8 cellular contexts compared by ENCODE assay signal in genomic region chr6:35496036-35496850, GRCh38. TPM values are rescaled to one million over a fixed set of nuclear protein-coding genes. Genes with fewer than 3 reads are reported as not detected.
A peak's percentile ranks its signal among the peaks of the same experiment; 100 is the strongest.
DNase-seq lines count a peak whose midpoint lies in the region; ATAC-seq and TF ChIP-seq lines count a peak whose summit lies in the region.

No MANE protein-coding gene starts in this region.

- WGBS in liver: 7% methylated on average over 64 of the region's 64 CpGs

- H3K27me3 Mint-ChIP-seq in type B pancreatic cell: peaks cover 4% of the 10 kb centered on the region

- H3K27ac Mint-ChIP-seq in type B pancreatic cell: peak overlapping the region; percentile 90

- H3K79me2 ChIP-seq in Karpas-422 (ENCODE audit: low read length): no peaks in the 10 kb centered on the region

- DNase-seq in Karpas-422 (no peak), cardiac fibroblast (ENCODE audit: low read depth in 2 of 2) (peak in 1 of 2 donors; percentile 54), type B pancreatic cell (ENCODE audit: extremely low spot score, unreplicated experiment) (no peak), NCI-H2196 (lab: John Stamatoyannopoulos, UW; ENCODE audit: unreplicated experiment) (no peak), SIG-M5 treated with dmso at 0.1 percent for 504 hours (lab: John Stamatoyannopoulos, UW; ENCODE audit: unreplicated experiment) (no peak)

- H3K27ac ChIP-seq in C4-2B (peak overlapping the region; percentile 97), Karpas-422 (ENCODE audit: low read length) (no peak overlapping the region), liver (ENCODE audit: low read depth in 1 of 2, low read length in 2 of 2) (peak overlapping the region; percentile 28 to 81)

- no peaks in the 10 kb centered on the region for H3K27me3 ChIP-seq in Karpas-422 (ENCODE audit: low read length)
- no peaks in the 10 kb centered on the region for H3K27me3 ChIP-seq in liver (ENCODE audit: control insufficient read depth in 4 of 4, insufficient read depth in 4 of 4, low read length in 3 of 4)

- H3K9me3 ChIP-seq in Karpas-422 (ENCODE audit: low read length) (no peaks in the 10 kb centered on the region), liver (ENCODE audit: control insufficient read depth in 4 of 4, low read length in 3 of 4) (no peaks in the 10 kb centered on the region)

- H3K4me1 Mint-ChIP-seq in type B pancreatic cell (ENCODE audit: unreplicated experiment): peaks cover 49% of the 10 kb centered on the region

- H3K36me3 ChIP-seq in Karpas-422 (ENCODE audit: insufficient read depth, low read length): no peaks in the 10 kb centered on the region
- H3K36me3 ChIP-seq in liver (ENCODE audit: control insufficient read depth in 4 of 4, insufficient read depth in 3 of 4, low read depth in 1 of 4, low read length in 3 of 4): no peaks in the 10 kb centered on the region

- no peak overlapping the region for H2AFZ ChIP-seq in Karpas-422 (ENCODE audit: low read length)

- 0 out of 2 replicates have a peak, but pooled peaks cover 4% of the 10 kb centered on the region for H4K20me1 ChIP-seq in Karpas-422 (ENCODE audit: insufficient read depth, low read depth, low read length)

- H3K9me3 Mint-ChIP-seq in type B pancreatic cell: no peaks in the 10 kb centered on the region

- no peak for TF ChIP-seq RAD21 in liver (IDR thresholded peaks at IDR 0.05)

- H3K9me2 ChIP-seq in Karpas-422 (replicated peaks; ENCODE audit: insufficient read depth, low read length): no peaks in the 10 kb centered on the region

- ATAC-seq in HG02588 (IDR thresholded peaks at IDR 0.05; ENCODE audit: unreplicated experiment): no peak

- peak overlapping the region; percentile 61 for H3K4me2 ChIP-seq in Karpas-422 (ENCODE audit: low read depth, low read length, poor library complexity, severe bottlenecking)

- H3K4me3 ChIP-seq in Karpas-422 (ENCODE audit: low read length): peak overlapping the region; percentile 61; the same call in 1 of the 2 replicates
- H3K4me3 ChIP-seq in cardiac fibroblast (replicated peaks in 1 of 2; ENCODE audit: low read depth in 2 of 2, low read length in 2 of 2): peak overlapping the region; percentile 65 to 79
- peak overlapping the region; percentile 44 to 88 (median 65) for H3K4me3 ChIP-seq in liver (ENCODE audit: low read depth in 1 of 3, low read length in 3 of 3)

- H3K9ac ChIP-seq in Karpas-422 (ENCODE audit: low read length) (0 out of 2 replicates have a peak overlapping the region, but pooled peaks have one; percentile 20), liver (ENCODE audit: low read depth in 1 of 2, low read length in 2 of 2) (peak overlapping the region; percentile 23 to 40)

- H3K36me3 Mint-ChIP-seq in type B pancreatic cell: no peaks in the 10 kb centered on the region

- no peak for TF ChIP-seq CTCF in C4-2B (conservative IDR thresholded peaks at IDR 0.05)
- no peak for TF ChIP-seq CTCF in cardiac fibroblast (IDR thresholded peaks at IDR 0.05; ENCODE audit: low read depth, low read length)
- TF ChIP-seq CTCF in liver (IDR thresholded peaks at IDR 0.05; ENCODE audit: low read depth, low read length, missing input control): no peak
- TF ChIP-seq CTCF in type B pancreatic cell (conservative IDR thresholded peaks at IDR 0.05): no peak

- peaks cover 3% of the 10 kb centered on the region; the same call in 1 of the 2 replicates for H3K4me1 ChIP-seq in Karpas-422 (ENCODE audit: low read length)
- peaks cover 9 to 32% (median 17%) of the 10 kb centered on the region in 4 donors for H3K4me1 ChIP-seq in liver (ENCODE audit: control insufficient read depth in 4 of 4, insufficient read depth in 4 of 4, low read length in 3 of 4)

- peak overlapping the region; percentile 92 for H3K4me3 Mint-ChIP-seq in type B pancreatic cell

TF ChIP-seq in liver, 16 proteins besides CTCF, POLR2A, EP300 and RAD21:
- TF ChIP-seq, protein P1, sequence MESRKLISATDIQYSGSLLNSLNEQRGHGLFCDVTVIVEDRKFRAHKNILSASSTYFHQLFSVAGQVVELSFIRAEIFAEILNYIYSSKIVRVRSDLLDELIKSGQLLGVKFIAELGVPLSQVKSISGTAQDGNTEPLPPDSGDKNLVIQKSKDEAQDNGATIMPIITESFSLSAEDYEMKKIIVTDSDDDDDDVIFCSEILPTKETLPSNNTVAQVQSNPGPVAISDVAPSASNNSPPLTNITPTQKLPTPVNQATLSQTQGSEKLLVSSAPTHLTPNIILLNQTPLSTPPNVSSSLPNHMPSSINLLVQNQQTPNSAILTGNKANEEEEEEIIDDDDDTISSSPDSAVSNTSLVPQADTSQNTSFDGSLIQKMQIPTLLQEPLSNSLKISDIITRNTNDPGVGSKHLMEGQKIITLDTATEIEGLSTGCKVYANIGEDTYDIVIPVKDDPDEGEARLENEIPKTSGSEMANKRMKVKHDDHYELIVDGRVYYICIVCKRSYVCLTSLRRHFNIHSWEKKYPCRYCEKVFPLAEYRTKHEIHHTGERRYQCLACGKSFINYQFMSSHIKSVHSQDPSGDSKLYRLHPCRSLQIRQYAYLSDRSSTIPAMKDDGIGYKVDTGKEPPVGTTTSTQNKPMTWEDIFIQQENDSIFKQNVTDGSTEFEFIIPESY (IDR thresholded peaks at IDR 0.05): no peak

RNA-seq across cellular contexts. Expression of gene TEAD3, which starts 0.6 kb away (rescaled TPM):
- not detected in 2 replicates for total RNA-seq in Karpas-422 (2014; rRNA removed; shearing (Covaris generic); ENCODE audit: low replicate concordance)
- 1 to 10 TPM; 1.9 to 5.8 TPM for total RNA-seq in liver
- 1 to 10 TPM; 3.3 to 6.8 TPM for polyA plus RNA-seq in liver
- 49.8 and 109 TPM in 2 replicates for total RNA-seq in type B pancreatic cell (ENCODE audit: low replicate concordance)

RNA-seq across cellular contexts. Expression of gene TULP1, which starts 16.5 kb away (rescaled TPM):
- not detected in 2 replicates for total RNA-seq in Karpas-422 (2014; rRNA removed; shearing (Covaris generic); ENCODE audit: low replicate concordance)
- not detected for total RNA-seq in liver
- not detected for polyA plus RNA-seq in liver
- total RNA-seq in type B pancreatic cell (ENCODE audit: low replicate concordance): 0.14 TPM in 1 of 2 replicates, not detected in the other

RNA-seq across cellular contexts. Expression of gene RPL10A, which starts 28.0 kb away (rescaled TPM):
- total RNA-seq in Karpas-422 (2014; rRNA removed; shearing (Covaris generic); ENCODE audit: low replicate concordance): 3,423 and 3,839 TPM in 2 replicates
- total RNA-seq in liver (1,000 to 10,000 TPM in 1 of 2 donors, 100 to 1,000 TPM in 1; 363 to 1,235 TPM), type B pancreatic cell (ENCODE audit: low replicate concordance) (1,788 and 1,808 TPM in 2 replicates)
- 100 to 1,000 TPM; 213 to 694 TPM for polyA plus RNA-seq in liver

RNA-seq across cellular contexts. Expression of gene FANCE, which starts 44.1 kb away (rescaled TPM):
- total RNA-seq in Karpas-422 (2014; rRNA removed; shearing (Covaris generic); ENCODE audit: low replicate concordance): 9.8 and 14.8 TPM in 2 replicates
- total RNA-seq in liver (1 to 10 TPM in 1 of 2 donors, under 1 TPM in 1; 0.84 to 4.2 TPM), type B pancreatic cell (ENCODE audit: low replicate concordance) (11.6 and 12.8 TPM in 2 replicates)
- under 1 TPM; 0.11 to 0.74 TPM for polyA plus RNA-seq in liver
